Comparison of ENCODE assay signal across 22 cellular contexts in genomic region chr6:62808575-62809293, GRCh38.
A peak's percentile ranks its signal among the peaks of the same experiment; 100 is the strongest.
DNase-seq lines count a peak whose midpoint lies in the region; ATAC-seq and TF ChIP-seq lines count a peak whose summit lies in the region.
"Had no signal": no experiment of that assay in that cellular context is flagged by ENCODE, and none has a peak within 500 bp of the region (broad histone marks: within the 10 kb centered on the region; RNA-seq: fewer than 3 reads in every experiment).

No MANE protein-coding gene starts in this region.

- peaks cover 9% of the 10 kb centered on the region; the same call in 2 of the 3 replicates for H3K4me1 Mint-ChIP-seq in GM23338
- H3K4me1 Mint-ChIP-seq in endodermal cell, result peaks cover 54% of the 10 kb centered on the region

- no peak overlapping the region for H3K9ac ChIP-seq in endodermal cell (ENCODE audit: extremely low read depth, low read length, poor library complexity, severe bottlenecking)

- H3K27me3 ChIP-seq in GM23338 (ENCODE audit: insufficient read depth) (no peaks in the 10 kb centered on the region), endodermal cell (ENCODE audit: control insufficient read depth, insufficient read depth, low read length, poor library complexity, severe bottlenecking) (no peaks in the 10 kb centered on the region)
- H3K27me3 ChIP-seq: ascending aorta, neutrophil, right atrium auricular region had no signal

- H3K4me3 ChIP-seq in GM23338, result no peak overlapping the region
- no peak overlapping the region for H3K4me3 ChIP-seq in endodermal cell (ENCODE audit: low read length)
- H3K4me3 ChIP-seq: A549, ascending aorta, right atrium auricular region had no signal

- H3K36me3 ChIP-seq in GM23338 (ENCODE audit: insufficient read depth) (no peaks in the 10 kb centered on the region), endodermal cell (ENCODE audit: control insufficient read depth, insufficient read depth, low read length) (peaks cover 20% of the 10 kb centered on the region)
- H3K36me3 ChIP-seq: ascending aorta, neutrophil, right atrium auricular region had no signal

- H3K9me3 Mint-ChIP-seq in GM23338, result peaks cover 1% of the 10 kb centered on the region; the same call in 2 of the 3 replicates
- no peaks in the 10 kb centered on the region for H3K9me3 Mint-ChIP-seq in endodermal cell

- no peaks in the 10 kb centered on the region for H4K20me1 ChIP-seq in GM23338 (replicated peaks; ENCODE audit: insufficient read depth)

- DNase-seq in COR-L47 (lab: John Stamatoyannopoulos, UW) (peak; percentile 81), GM23338 (ENCODE audit: low spot score) (no peak), NCI-H345 treated with DMSO at 0.1 percent for 48 hours (lab: John Stamatoyannopoulos, UW; ENCODE audit: unreplicated experiment) (peak; percentile 19), endodermal cell (peak; percentile 45), activated gamma-delta T cell treated with Interleukin-2 at 50 U/mL for 16 hours (no peak), GM19238 (ENCODE audit: insufficient read length, low spot score) (no peak)
- no peak for DNase-seq in stimulated activated naive CD4-positive, alpha-beta T cell (lab: John Stamatoyannopoulos, UW)
- DNase-seq: activated CD4-positive, alpha-beta T cell treated with anti-CD3 and anti-CD28 coated beads for 48 hours; activated CD8-positive, alpha-beta memory T cell treated with anti-CD3 and anti-CD28 coated beads, Interleukin-2, amount 50 U/mL, for 48 hours; activated naive CD4-positive, alpha-beta T cell; C1 segment of cervical spinal cord; DMS79 treated with DMSO at 0.1 percent for 48 hours; KG1; NCI-H1048; NCI-H69 had no signal

- no peaks in the 10 kb centered on the region; the same call in 1 of the 2 replicates for H3K9me2 ChIP-seq in GM23338 (ENCODE audit: insufficient read depth)

- H3K27ac Mint-ChIP-seq in GM23338 (no peak overlapping the region), endodermal cell (no peak overlapping the region)
- H3K27ac Mint-ChIP-seq: stimulated activated naive CD8-positive, alpha-beta T cell treated with anti-CD3 and anti-CD28 coated beads, Interleukin-15, Interleukin-2, amounts not matched to agents 100 ng/mL and 50 ng/mL, for 24 hours had no signal

- H3K36me3 Mint-ChIP-seq in GM23338 (ENCODE audit: low read depth), result no peaks in the 10 kb centered on the region
- H3K36me3 Mint-ChIP-seq in endodermal cell (ENCODE audit: low read depth), result peaks cover 52% of the 10 kb centered on the region

- H3K4me2 ChIP-seq in GM23338, result no peak overlapping the region
- H3K4me2 ChIP-seq: A549 had no signal

- TF ChIP-seq CTCF in GM23338 (conservative IDR thresholded peaks at IDR 0.05; ENCODE audit: low read depth in 2 of 2) (no peak), endodermal cell (conservative IDR thresholded peaks at IDR 0.05) (no peak)

- no peaks in the 10 kb centered on the region for H3K27me3 Mint-ChIP-seq in GM23338 (ENCODE audit: insufficient read depth, low read depth, poor library complexity)
- no peaks in the 10 kb centered on the region for H3K27me3 Mint-ChIP-seq in endodermal cell (ENCODE audit: insufficient read depth)
- H3K27me3 Mint-ChIP-seq: stimulated activated naive CD8-positive, alpha-beta T cell treated with anti-CD3 and anti-CD28 coated beads, Interleukin-15, Interleukin-2, amounts not matched to agents 100 ng/mL and 50 ng/mL, for 24 hours had no signal

- H3K27ac ChIP-seq in GM23338 (ENCODE audit: low read depth), result no peak overlapping the region
- no peak overlapping the region for H3K27ac ChIP-seq in endodermal cell (ENCODE audit: low read depth, low read length)
- H3K27ac ChIP-seq: A549, ascending aorta, HL-60, neutrophil, right atrium auricular region had no signal

- WGBS in endodermal cell (ENCODE audit: insufficient coverage in 1 of 2, insufficient read length in 1 of 2), 2 experiments, result 86% methylated on average over 1 of the region's 1 CpG; no CpG with 5 or more reads in 1 of the 2 experiments

- ATAC-seq in GM23338, result no peak
- ATAC-seq in GM21825 (IDR thresholded peaks at IDR 0.05; ENCODE audit: unreplicated experiment), result no peak
- ATAC-seq: A549 had no signal

- no peak overlapping the region for H3K4me3 Mint-ChIP-seq in GM23338
- H3K4me3 Mint-ChIP-seq in endodermal cell, result no peak overlapping the region
- H3K4me3 Mint-ChIP-seq: stimulated activated naive CD8-positive, alpha-beta T cell treated with anti-CD3 and anti-CD28 coated beads, Interleukin-15, Interleukin-2, amounts not matched to agents 100 ng/mL and 50 ng/mL, for 24 hours had no signal

- peak overlapping the region; percentile 60; the same call in 1 of the 2 replicates for H2AFZ ChIP-seq in GM23338

- no peaks in the 10 kb centered on the region for H3K9me3 ChIP-seq in endodermal cell (ENCODE audit: control insufficient read depth, low read length)
- H3K9me3 ChIP-seq: A549, ascending aorta, neutrophil, right atrium auricular region had no signal

- no peaks in the 10 kb centered on the region for H3K79me2 ChIP-seq in GM23338 (replicated peaks; ENCODE audit: insufficient read depth)

- 0 out of 2 replicates have a peak, but pooled peaks cover 6% of the 10 kb centered on the region for H3K4me1 ChIP-seq in GM23338 (ENCODE audit: insufficient read depth)
- peaks cover 20% of the 10 kb centered on the region for H3K4me1 ChIP-seq in endodermal cell (ENCODE audit: control insufficient read depth, insufficient read depth, low read length)
- H3K4me1 ChIP-seq: A549, ascending aorta, right atrium auricular region had no signal

- H3F3A ChIP-seq in GM23338 (replicated peaks; ENCODE audit: low read depth), result no peaks in the 10 kb centered on the region

TF ChIP-seq in GM23338, 12 proteins besides CTCF, POLR2A, EP300 and RAD21:
- TF ChIP-seq CREB1 (CRISPR knock-in tag; IDR thresholded peaks at IDR 0.05; ENCODE audit: low read depth) (no peak), NANOG (IDR thresholded peaks at IDR 0.05; ENCODE audit: borderline replicate concordance) (no peak), EZH2 (IDR thresholded peaks at IDR 0.05; ENCODE audit: low read depth, unreplicated experiment) (no peak), ZNF114 (CRISPR knock-in tag; IDR thresholded peaks at IDR 0.05) (no peak), EZH2phosphoT487 (IDR thresholded peaks at IDR 0.05; ENCODE audit: unreplicated experiment) (no peak)

Comparison
In these comparisons a context has a peak if more than half of its experiments do, and no peak if none do; other contexts are left out.
1. DNase-seq: peak in COR-L47 (single experiment), NCI-H345 treated with DMSO at 0.1 percent for 48 hours (single experiment) and endodermal cell (single experiment); none in GM23338 (single experiment), stimulated activated naive CD4-positive, alpha-beta T cell (0 of 6), activated gamma-delta T cell treated with Interleukin-2 at 50 U/mL for 16 hours (single experiment) and GM19238 (single experiment).